In the genomic region with DNA sequence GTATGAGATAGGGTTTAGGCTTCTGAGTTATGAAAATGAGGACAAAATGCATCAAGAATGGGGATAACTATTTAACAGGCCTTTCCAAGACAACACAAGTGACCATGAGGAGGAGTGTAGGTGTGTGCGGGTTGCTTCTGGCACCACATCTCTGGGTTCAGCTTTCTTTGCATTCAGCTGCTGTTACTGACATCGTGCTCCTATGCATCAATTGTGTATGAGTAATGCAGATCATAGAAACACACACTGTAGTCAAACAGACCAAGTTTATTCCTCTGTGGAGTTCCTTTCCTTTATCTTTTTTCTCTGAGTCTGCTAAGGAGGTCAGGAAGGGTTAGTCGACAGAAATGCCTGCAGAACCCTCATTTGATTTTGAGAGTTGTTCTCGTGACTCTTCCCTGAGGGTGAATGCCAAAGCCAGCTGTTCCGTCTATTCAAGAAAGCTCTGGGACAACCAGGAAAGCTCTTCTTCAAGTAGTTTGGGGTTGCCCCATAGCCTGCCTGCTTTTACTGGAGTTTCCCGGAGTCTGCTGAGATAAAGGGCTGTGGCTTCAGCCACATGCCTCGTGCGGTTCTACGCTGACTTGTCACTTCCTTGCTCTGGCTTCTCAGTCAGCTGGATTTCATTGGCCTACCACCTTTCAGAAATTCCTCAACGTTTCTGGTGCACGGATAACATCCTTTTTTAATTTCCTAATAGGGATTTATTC, we compare ENCODE assay signal across 13 cellular contexts.
DNase-seq lines count a peak whose midpoint lies in the region; ATAC-seq lines count a peak whose summit lies in the region.
"Had no signal": no experiment of that assay in that cellular context is flagged by ENCODE, and none has a peak within 500 bp of the region (broad histone marks: within the 10 kb centered on the region; RNA-seq: fewer than 3 reads in every experiment).

No MANE protein-coding gene starts in this region.

- peaks cover 20 to 36% of the 10 kb centered on the region in 2 donors for H3K9me3 Mint-ChIP-seq in activated naive CD4-positive, alpha-beta T cell treated with anti-CD3 and anti-CD28 coated beads, Interleukin-2, amount 50 U/mL, for 72 hours
- H3K9me3 Mint-ChIP-seq in stimulated activated naive CD8-positive, alpha-beta T cell treated with anti-CD3 and anti-CD28 coated beads, Interleukin-15, amount 100 ng/mL, for 72 hours, result peaks cover 26 to 31% of the 10 kb centered on the region in 2 donors

- H3K9me3 ChIP-seq in T-helper 17 cell (ENCODE audit: control insufficient read depth, low read length, poor library complexity, severe bottlenecking), result peaks cover 3% of the 10 kb centered on the region
- H3K9me3 ChIP-seq: body of pancreas had no signal

- DNase-seq in activated naive CD4-positive, alpha-beta T cell treated with anti-CD3 and anti-CD28 coated beads, Interleukin-2, amount 50 U/mL, for 72 hours (ENCODE audit: low spot score in 2 of 2), result peak in 1 of 2 donors; percentile 57
- DNase-seq in activated naive CD4-positive, alpha-beta T cell (lab: John Stamatoyannopoulos, UW), result no peak
- DNase-seq in T-helper 17 cell, result no peak
- peak; percentile 34 for DNase-seq in fibroblast of peridontal ligament (ENCODE audit: extremely low read depth)
- DNase-seq in stimulated activated naive CD8-positive, alpha-beta T cell treated with anti-CD3 and anti-CD28 coated beads, Interleukin-15, amount 100 ng/mL, for 72 hours, result peak in 1 of 2 donors; percentile 38
- DNase-seq in RKO (ENCODE audit: low spot score), result no peak
- no peak for DNase-seq in middle frontal gyrus (ENCODE audit: extremely low spot score, low spot score)
- DNase-seq: body of pancreas, erythroblast, GF-D8, occipital lobe had no signal

- H3K4me3 Mint-ChIP-seq in T-helper 17 cell, result no peak overlapping the region
- H3K4me3 Mint-ChIP-seq in stimulated activated naive CD8-positive, alpha-beta T cell treated with anti-CD3 and anti-CD28 coated beads, Interleukin-15, amount 100 ng/mL, for 72 hours, result peak overlapping the region; percentile 25 to 49

- H3K4me1 Mint-ChIP-seq in T-helper 17 cell, result peaks cover 7% of the 10 kb centered on the region
- peaks cover 59% of the 10 kb centered on the region for H3K4me1 Mint-ChIP-seq in stimulated activated naive CD8-positive, alpha-beta T cell treated with anti-CD3 and anti-CD28 coated beads, Interleukin-15, amount 100 ng/mL, for 72 hours

- H3K27me3 Mint-ChIP-seq in T-helper 17 cell, result no peaks in the 10 kb centered on the region
- peaks cover 37% of the 10 kb centered on the region for H3K27me3 Mint-ChIP-seq in stimulated activated naive CD8-positive, alpha-beta T cell treated with anti-CD3 and anti-CD28 coated beads, Interleukin-15, amount 100 ng/mL, for 72 hours

- ATAC-seq in activated naive CD4-positive, alpha-beta T cell treated with anti-CD3 and anti-CD28 coated beads, Interleukin-2, amount 50 U/mL, for 72 hours, result peak; percentile 23 to 73
- ATAC-seq in T-helper 17 cell (peak; percentile 85), GM18907 (IDR thresholded peaks at IDR 0.05; ENCODE audit: unreplicated experiment) (no peak)
- ATAC-seq in stimulated activated naive CD8-positive, alpha-beta T cell treated with anti-CD3 and anti-CD28 coated beads, Interleukin-15, amount 100 ng/mL, for 72 hours, result peak; percentile 69
- ATAC-seq: body of pancreas, HCT116 had no signal

- peaks cover 23 to 48% of the 10 kb centered on the region in 2 donors for H3K36me3 Mint-ChIP-seq in activated naive CD4-positive, alpha-beta T cell treated with anti-CD3 and anti-CD28 coated beads, Interleukin-2, amount 50 U/mL, for 72 hours
- H3K36me3 Mint-ChIP-seq in T-helper 17 cell (ENCODE audit: low read depth), result peaks cover 4% of the 10 kb centered on the region

- H3K27ac Mint-ChIP-seq in activated naive CD4-positive, alpha-beta T cell treated with anti-CD3 and anti-CD28 coated beads, Interleukin-2, amount 50 U/mL, for 72 hours, result peak overlapping the region in 1 of 2 donors; percentile 45
- no peak overlapping the region for H3K27ac Mint-ChIP-seq in T-helper 17 cell
- H3K27ac Mint-ChIP-seq in stimulated activated naive CD8-positive, alpha-beta T cell treated with anti-CD3 and anti-CD28 coated beads, Interleukin-15, amount 100 ng/mL, for 72 hours, result no peak overlapping the region
